ENCODE assay signal across 8 cellular contexts in the genomic region with DNA sequence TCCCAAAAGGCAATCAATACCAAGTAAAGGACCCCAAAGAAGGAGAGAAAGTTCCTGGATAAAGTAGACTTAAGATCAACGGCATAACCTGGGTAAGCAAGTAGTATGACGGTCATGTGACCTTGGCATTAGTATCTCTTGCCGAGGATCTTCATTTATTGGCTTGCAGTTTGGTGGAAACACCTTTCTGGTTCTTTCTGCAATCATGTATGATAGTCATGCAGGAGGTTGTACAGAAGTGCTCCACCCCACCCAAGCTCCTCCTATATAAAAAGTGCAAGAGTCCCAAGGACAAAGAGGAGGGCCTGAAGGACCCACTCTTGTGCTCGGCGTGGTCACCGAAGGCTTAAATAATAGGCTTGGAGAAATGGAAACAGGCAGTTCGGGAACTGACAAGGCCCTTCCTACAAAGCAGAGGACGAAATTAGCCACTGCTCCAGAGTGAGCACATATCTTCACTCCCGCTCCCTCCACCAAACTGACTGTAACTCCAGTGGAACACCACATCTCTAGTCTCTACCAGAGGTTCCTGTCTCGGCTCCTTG. TPM values are rescaled to one million over a fixed set of nuclear protein-coding genes. Genes with fewer than 3 reads are reported as not detected.
DNase-seq lines count a peak whose midpoint lies in the region; ATAC-seq and TF ChIP-seq lines count a peak whose summit lies in the region.

No MANE protein-coding gene starts in this region.

- H3K27me3 ChIP-seq in MG63 (no peaks in the 10 kb centered on the region), gastrocnemius medialis (no peaks in the 10 kb centered on the region)

- in situ Hi-C loops in gastrocnemius medialis (cut with MboI; ENCODE audit: low sequenced_read_pairs in 4 of 4): no loop called here

- peaks cover 25 to 37% of the 10 kb centered on the region in 2 donors for H3K36me3 Mint-ChIP-seq in activated naive CD4-positive, alpha-beta T cell treated with anti-CD3 and anti-CD28 coated beads, Interleukin-2, amount 50 U/mL, for 72 hours

- TF ChIP-seq CTCF in gastrocnemius medialis (IDR thresholded peaks at IDR 0.05 in 4 of 5, conservative IDR thresholded peaks at IDR 0.05 in 1 of 5): no peak
- TF ChIP-seq CTCF in GM20000 (IDR thresholded peaks at IDR 0.05; ENCODE audit: extremely low read depth, missing control alignments): no peak

- H3K4me3 ChIP-seq in MG63 (peak overlapping the region; percentile 94), gastrocnemius medialis (peak overlapping the region; percentile 74 to 95 (median 86))

- intact Hi-C loops in left ventricle myocardium superior (cut with micrococcal nuclease): no loop called here
- intact Hi-C loops in gastrocnemius medialis (cut with DNase I; ENCODE audit: low total_unique reads): no loop called here

- H3K36me3 ChIP-seq in MG63 (peaks cover 58% of the 10 kb centered on the region), gastrocnemius medialis (no peaks in the 10 kb centered on the region)

- ATAC-seq in GM19397 (IDR thresholded peaks at IDR 0.05; ENCODE audit: unreplicated experiment): peak; percentile 1
- peak in 1 of 2 donors; percentile 20 for ATAC-seq in activated naive CD4-positive, alpha-beta T cell treated with anti-CD3 and anti-CD28 coated beads, Interleukin-2, amount 50 U/mL, for 72 hours
- peak; percentile 7 for ATAC-seq in left ventricle myocardium superior
- peak; percentile 2 to 8 for ATAC-seq in gastrocnemius medialis
- no peak for ATAC-seq in HG02973 (IDR thresholded peaks at IDR 0.05; ENCODE audit: unreplicated experiment)
- ATAC-seq in GM21423 (IDR thresholded peaks at IDR 0.05; ENCODE audit: unreplicated experiment): no peak

- H3K9me3 Mint-ChIP-seq in activated naive CD4-positive, alpha-beta T cell treated with anti-CD3 and anti-CD28 coated beads, Interleukin-2, amount 50 U/mL, for 72 hours: no peaks in the 10 kb centered on the region

- peaks cover 72 to 78% of the 10 kb centered on the region in 2 donors for H3K4me1 ChIP-seq in gastrocnemius medialis

- peak overlapping the region; percentile 91 to 92 for H3K27ac Mint-ChIP-seq in activated naive CD4-positive, alpha-beta T cell treated with anti-CD3 and anti-CD28 coated beads, Interleukin-2, amount 50 U/mL, for 72 hours

- no peak for DNase-seq in MG63
- DNase-seq in activated naive CD4-positive, alpha-beta T cell treated with anti-CD3 and anti-CD28 coated beads, Interleukin-2, amount 50 U/mL, for 72 hours (ENCODE audit: low spot score in 2 of 2): peak in 1 of 2 donors; percentile 23
- DNase-seq in left ventricle myocardium superior: no peak
- DNase-seq in gastrocnemius medialis: no peak
- DNase-seq in GM20000 (ENCODE audit: low spot score): no peak

- H3K9me3 ChIP-seq in MG63 (no peaks in the 10 kb centered on the region), gastrocnemius medialis (no peaks in the 10 kb centered on the region)

- no peak for TF ChIP-seq POLR2A in gastrocnemius medialis (IDR thresholded peaks at IDR 0.05)

- peak overlapping the region; percentile 91 to 97 (median 94) for H3K27ac ChIP-seq in gastrocnemius medialis

RNA-seq across cellular contexts. Expression of gene CS, which starts 0.8 kb away (rescaled TPM):
- total RNA-seq in MG63 (2014; rRNA removed; shearing (Covaris generic); ENCODE audit: low replicate concordance): 73.4 and 88.0 TPM in 2 replicates
- 100 to 1,000 TPM; 319 to 351 TPM for total RNA-seq in activated naive CD4-positive, alpha-beta T cell treated with anti-CD3 and anti-CD28 coated beads, Interleukin-2, amount 50 U/mL, for 72 hours
- total RNA-seq in left ventricle myocardium superior (865 TPM), gastrocnemius medialis (100 to 1,000 TPM; 211 to 359 (median 271) TPM)

RNA-seq across cellular contexts. Expression of gene CNPY2, which starts 16.4 kb away (rescaled TPM):
- 126 and 157 TPM in 2 replicates for total RNA-seq in MG63 (2014; rRNA removed; shearing (Covaris generic); ENCODE audit: low replicate concordance)
- total RNA-seq in activated naive CD4-positive, alpha-beta T cell treated with anti-CD3 and anti-CD28 coated beads, Interleukin-2, amount 50 U/mL, for 72 hours: 100 to 1,000 TPM in 1 of 2 donors, 10 to 100 TPM in 1; 58.2 to 112 TPM
- total RNA-seq in left ventricle myocardium superior (32.3 TPM), gastrocnemius medialis (10 to 100 TPM; 21.7 to 59.1 (median 28.4) TPM)

RNA-seq across cellular contexts. Expression of gene COQ10A, which starts 32.6 kb away (rescaled TPM):
- total RNA-seq in MG63 (2014; rRNA removed; shearing (Covaris generic); ENCODE audit: low replicate concordance): 6.9 and 7.7 TPM in 2 replicates
- 1 to 10 TPM; 5.2 to 6.3 TPM for total RNA-seq in activated naive CD4-positive, alpha-beta T cell treated with anti-CD3 and anti-CD28 coated beads, Interleukin-2, amount 50 U/mL, for 72 hours
- total RNA-seq in left ventricle myocardium superior (162 TPM), gastrocnemius medialis (10 to 100 TPM; 17.7 to 90.1 (median 54.5) TPM)

RNA-seq across cellular contexts. Expression of gene PAN2, which starts 34.4 kb away (rescaled TPM):
- total RNA-seq in MG63 (2014; rRNA removed; shearing (Covaris generic); ENCODE audit: low replicate concordance): 9.3 and 11.9 TPM in 2 replicates
- 10 to 100 TPM; 54.0 to 71.4 TPM for total RNA-seq in activated naive CD4-positive, alpha-beta T cell treated with anti-CD3 and anti-CD28 coated beads, Interleukin-2, amount 50 U/mL, for 72 hours
- total RNA-seq in left ventricle myocardium superior: 52.2 TPM
- total RNA-seq in gastrocnemius medialis: 10 to 100 TPM in 2 of 4 donors, 1 to 10 TPM in 2; 7.8 to 33.0 (median 11.6) TPM

RNA-seq across cellular contexts. Expression of gene IL23A, which starts 39.3 kb away (rescaled TPM):
- not detected in 2 replicates for total RNA-seq in MG63 (2014; rRNA removed; shearing (Covaris generic); ENCODE audit: low replicate concordance)
- total RNA-seq in activated naive CD4-positive, alpha-beta T cell treated with anti-CD3 and anti-CD28 coated beads, Interleukin-2, amount 50 U/mL, for 72 hours: 10 to 100 TPM in 1 of 2 donors, 1 to 10 TPM in 1; 9.6 to 20.9 TPM
- total RNA-seq in left ventricle myocardium superior: not detected
- total RNA-seq in gastrocnemius medialis: not detected

Comparison
In these comparisons a context has a peak if more than half of its experiments do, and no peak if none do; other contexts are left out.
1. ATAC-seq: peak in GM19397 (single experiment), left ventricle myocardium superior (single experiment) and gastrocnemius medialis (2 of 2); none in HG02973 (single experiment) and GM21423 (single experiment).